In genomic region chr14:69073925-69074324, GRCh38 we compare ENCODE assay signal across 16 cellular contexts.
"Had no signal": no experiment of that assay in that cellular context is flagged by ENCODE, and none has a peak within 500 bp of the region (broad histone marks: within the 10 kb centered on the region; RNA-seq: fewer than 3 reads in every experiment).

No MANE protein-coding gene starts in this region.

- H3K4me1 ChIP-seq: colonic mucosa had no signal

- H3K9me3 ChIP-seq: colonic mucosa, left lung, pancreas, tibial nerve had no signal

- H3K27ac ChIP-seq: colonic mucosa, pancreas, tibial nerve, WERI-Rb-1 had no signal

- H3K4me3 ChIP-seq: colonic mucosa, left lung, pancreas, tibial nerve had no signal

- ATAC-seq: activated CD8-positive, alpha-beta memory T cell treated with anti-CD3 and anti-CD28 coated beads, Interleukin-2, amount 10 ng/mL, durations not matched to agents 7 days and 5 days; activated naive CD4-positive, alpha-beta T cell treated with anti-CD3 and anti-CD28 coated beads, Interleukin-2, amount 50 U/mL, for 72 hours; left lung; naive thymus-derived CD4-positive, alpha-beta T cell; pancreas had no signal

- H3K27me3 ChIP-seq: colonic mucosa, left lung, pancreas, tibial nerve had no signal

- DNase-seq: activated CD4-positive, alpha-beta memory T cell treated with anti-CD3 and anti-CD28 coated beads for 36 hours; activated CD8-positive, alpha-beta memory T cell treated with anti-CD3 and anti-CD28 coated beads, Interleukin-2, amount 10 ng/mL, durations not matched to agents 7 days and 5 days; activated gamma-delta T cell; activated T-cell treated with anti-CD3 and anti-CD28 coated beads, Interleukin-2, amount 50 U/mL, for 24 hours; colonic mucosa; foreskin fibroblast; hippocampal formation; left lung; mammary epithelial cell; naive thymus-derived CD4-positive, alpha-beta T cell; pancreas; stimulated activated CD4-positive, alpha-beta T cell treated with anti-CD3 and anti-CD28 coated beads, Interleukin-1b, Interleukin-23, amount 100 ng/mL, for 48 hours; T1000; WERI-Rb-1 had no signal

- H3K36me3 ChIP-seq: colonic mucosa had no signal
